Comparison of ENCODE assay signal across 1 cellular context in the genomic region with DNA sequence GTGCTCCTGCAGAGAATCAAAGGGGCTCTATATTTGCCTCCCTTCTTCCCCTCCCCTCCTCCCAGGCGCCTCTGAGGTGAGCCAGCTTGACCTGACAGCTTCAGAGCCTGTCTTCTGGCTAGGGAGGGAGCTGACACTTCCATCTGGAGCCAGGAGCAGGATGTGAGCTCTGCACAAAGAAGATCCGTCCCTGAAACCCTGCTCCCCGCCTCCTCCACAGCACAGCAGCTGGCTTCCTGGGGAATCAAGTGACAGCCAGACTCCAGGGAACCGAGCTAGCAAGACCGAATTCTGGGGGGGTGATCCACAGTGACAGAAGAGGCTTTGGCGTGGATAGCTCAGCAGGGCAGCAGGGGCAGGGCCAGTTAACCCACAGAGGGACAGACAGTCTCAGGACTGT.
TF ChIP-seq lines count a peak whose summit lies in the region.

No MANE protein-coding gene starts in this region.

TF ChIP-seq in HCT116, 20 proteins besides CTCF, POLR2A, EP300 and RAD21 (continued from another document):
- TF ChIP-seq, protein P1, sequence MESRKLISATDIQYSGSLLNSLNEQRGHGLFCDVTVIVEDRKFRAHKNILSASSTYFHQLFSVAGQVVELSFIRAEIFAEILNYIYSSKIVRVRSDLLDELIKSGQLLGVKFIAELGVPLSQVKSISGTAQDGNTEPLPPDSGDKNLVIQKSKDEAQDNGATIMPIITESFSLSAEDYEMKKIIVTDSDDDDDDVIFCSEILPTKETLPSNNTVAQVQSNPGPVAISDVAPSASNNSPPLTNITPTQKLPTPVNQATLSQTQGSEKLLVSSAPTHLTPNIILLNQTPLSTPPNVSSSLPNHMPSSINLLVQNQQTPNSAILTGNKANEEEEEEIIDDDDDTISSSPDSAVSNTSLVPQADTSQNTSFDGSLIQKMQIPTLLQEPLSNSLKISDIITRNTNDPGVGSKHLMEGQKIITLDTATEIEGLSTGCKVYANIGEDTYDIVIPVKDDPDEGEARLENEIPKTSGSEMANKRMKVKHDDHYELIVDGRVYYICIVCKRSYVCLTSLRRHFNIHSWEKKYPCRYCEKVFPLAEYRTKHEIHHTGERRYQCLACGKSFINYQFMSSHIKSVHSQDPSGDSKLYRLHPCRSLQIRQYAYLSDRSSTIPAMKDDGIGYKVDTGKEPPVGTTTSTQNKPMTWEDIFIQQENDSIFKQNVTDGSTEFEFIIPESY (IDR thresholded peaks at IDR 0.05; ENCODE audit: extremely low read depth, insufficient replicate concordance, low read length) = no peak
- TF ChIP-seq EZH2 (IDR thresholded peaks at IDR 0.05) (no peak), YY1 (IDR thresholded peaks at IDR 0.05; ENCODE audit: extremely low read depth, insufficient replicate concordance, low read depth, low read length) (no peak), CBX3 (IDR thresholded peaks at IDR 0.05; ENCODE audit: low read depth) (no peak), EGR1 (IDR thresholded peaks at IDR 0.05; ENCODE audit: low read depth) (no peak), SP1 (IDR thresholded peaks at IDR 0.05; ENCODE audit: low read depth) (no peak), ZNF274 (IDR thresholded peaks at IDR 0.05; ENCODE audit: low read depth, low read length) (no peak), EZH2phosphoT487 (IDR thresholded peaks at IDR 0.05; ENCODE audit: borderline replicate concordance) (no peak), TCF7L2 (IDR thresholded peaks at IDR 0.05; ENCODE audit: borderline replicate concordance, extremely low read depth, insufficient read depth, insufficient read length) (no peak)
